1 cellular context compared by ENCODE assay signal in genomic region chr1:158039380-158039779, GRCh38.
TF ChIP-seq lines count a peak whose summit lies in the region.

No MANE protein-coding gene starts in this region.

TF ChIP-seq in H1, 55 proteins besides CTCF, POLR2A, EP300 and RAD21:
- no peak for TF ChIP-seq KDM4A (IDR thresholded peaks at IDR 0.05; ENCODE audit: low read depth, low read length, severe bottlenecking)
- TF ChIP-seq HDAC6 (IDR thresholded peaks at IDR 0.05; ENCODE audit: low read depth, low read length) = no peak
- TF ChIP-seq NRF1 (IDR thresholded peaks at IDR 0.05; ENCODE audit: low read depth, low read length) = no peak
- no peak for TF ChIP-seq CBX5 (IDR thresholded peaks at IDR 0.05; ENCODE audit: low read depth, low read length)
- TF ChIP-seq SP2 (IDR thresholded peaks at IDR 0.05; ENCODE audit: low read length) = no peak
- TF ChIP-seq RXRA (IDR thresholded peaks at IDR 0.05; ENCODE audit: insufficient read depth, low read depth, low read length) = no peak
- no peak for TF ChIP-seq SP1 (IDR thresholded peaks at IDR 0.05; ENCODE audit: low read depth, low read length)
- no peak for TF ChIP-seq BRCA1 (IDR thresholded peaks at IDR 0.05; ENCODE audit: low read depth, low read length)
- TF ChIP-seq GTF2F1 (IDR thresholded peaks at IDR 0.05; ENCODE audit: borderline replicate concordance, low read depth, low read length) = no peak
- TF ChIP-seq EGR1 (IDR thresholded peaks at IDR 0.05; ENCODE audit: borderline replicate concordance, low read depth, low read length) = no peak
- TF ChIP-seq TAF1 (IDR thresholded peaks at IDR 0.05; ENCODE audit: low read depth, low read length) = no peak
- TF ChIP-seq SAP30 (IDR thresholded peaks at IDR 0.05; ENCODE audit: insufficient read depth, insufficient replicate concordance, low read length) = no peak
- TF ChIP-seq ATF3 (IDR thresholded peaks at IDR 0.05; ENCODE audit: insufficient read depth, low read depth, low read length) = no peak
- TF ChIP-seq SRF (IDR thresholded peaks at IDR 0.05; ENCODE audit: low read depth, low read length) = no peak
- no peak for TF ChIP-seq USF2 (IDR thresholded peaks at IDR 0.05; ENCODE audit: low read length)
- TF ChIP-seq POU5F1 (IDR thresholded peaks at IDR 0.05; ENCODE audit: low read depth, low read length) = no peak
